Comparison of ENCODE assay signal across 9 cellular contexts in the genomic region with DNA sequence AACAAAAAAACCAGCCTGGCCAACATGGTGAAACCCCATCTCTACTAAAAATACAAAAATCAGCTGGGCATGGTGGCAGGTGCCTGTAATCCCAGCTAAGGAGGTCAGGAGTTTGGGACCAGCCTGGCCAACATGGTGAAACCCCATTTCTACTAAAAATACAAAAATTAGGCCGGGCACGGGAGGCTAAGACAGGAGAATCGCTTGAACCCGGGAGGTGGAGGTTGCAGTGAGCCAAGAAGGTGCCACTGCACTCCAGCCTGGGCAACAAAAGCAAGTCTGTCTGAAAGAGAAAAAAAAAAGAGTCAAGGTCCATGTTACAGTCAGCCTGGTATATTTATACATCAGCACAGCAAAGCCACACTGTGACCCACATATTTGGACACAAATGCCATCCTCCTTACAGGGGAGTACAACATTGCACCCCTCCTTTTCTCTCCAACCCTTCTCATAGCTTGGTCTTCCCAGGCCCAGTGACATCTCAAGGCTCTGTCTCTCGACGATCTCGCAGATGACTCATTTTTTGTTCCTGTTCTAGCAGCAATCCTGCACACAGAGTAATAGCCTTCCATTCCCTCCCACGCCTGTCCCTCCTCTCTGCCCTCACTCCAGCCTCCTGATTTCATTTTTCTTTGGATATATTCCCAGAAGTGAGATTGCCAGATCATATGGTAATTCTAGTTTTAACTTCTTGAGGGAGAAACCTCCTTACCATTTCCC. TPM values are rescaled to one million over a fixed set of nuclear protein-coding genes. Genes with fewer than 3 reads are reported as not detected.
DNase-seq lines count a peak whose midpoint lies in the region; ATAC-seq and TF ChIP-seq lines count a peak whose summit lies in the region.
"Had no signal": no experiment of that assay in that cellular context is flagged by ENCODE, and none has a peak within 500 bp of the region (broad histone marks: within the 10 kb centered on the region; RNA-seq: fewer than 3 reads in every experiment).

No MANE protein-coding gene starts in this region.

- H3K27ac ChIP-seq in lung (ENCODE audit: low read depth in 1 of 2, low read length in 1 of 2) (no peak overlapping the region), MM.1S (ENCODE audit: low read length) (no peak overlapping the region)

- no peak overlapping the region for H3K4me3 ChIP-seq in lung
- H3K4me3 ChIP-seq in MM.1S (ENCODE audit: low read length) = no peak overlapping the region

- H3F3A ChIP-seq in MM.1S (ENCODE audit: insufficient read depth, low read length) = no peaks in the 10 kb centered on the region

- H3K9me2 ChIP-seq in MM.1S (replicated peaks; ENCODE audit: insufficient read depth, low read length) = no peaks in the 10 kb centered on the region

- H3K4me1 ChIP-seq in lung (ENCODE audit: control insufficient read depth in 2 of 2, insufficient read depth in 2 of 2, low read length in 2 of 2) (peaks cover 0 to 4% of the 10 kb centered on the region in 2 donors), MM.1S (ENCODE audit: low read length) (no peaks in the 10 kb centered on the region)

- H3K36me3 ChIP-seq in lung (ENCODE audit: control insufficient read depth in 2 of 2, insufficient read depth in 2 of 2, low read length in 2 of 2) (no peaks in the 10 kb centered on the region), MM.1S (replicated peaks; ENCODE audit: insufficient read depth, low read length) (no peaks in the 10 kb centered on the region)

- H3K27me3 ChIP-seq in lung (ENCODE audit: control insufficient read depth, insufficient read depth) = no peaks in the 10 kb centered on the region
- H3K27me3 ChIP-seq in MM.1S (replicated peaks; ENCODE audit: insufficient read depth, low read length) = peaks cover 86% of the 10 kb centered on the region

- H2AFZ ChIP-seq in MM.1S (ENCODE audit: low read length) = no peak overlapping the region

- WGBS in lung, 2 donors = 43 to 62% methylated on average over 8 of the region's 8 CpGs

- DNase-seq in A172 (ENCODE audit: low spot score) (peak; percentile 89), Kasumi-1 (lab: John Stamatoyannopoulos, UW) (peak; percentile 31 to 49), cerebellum (ENCODE audit: low spot score) (peak; percentile 75), lung (ENCODE audit: low spot score) (no peak), NCI-H82 treated with DMSO at 0.1 percent for 48 hours (lab: John Stamatoyannopoulos, UW; ENCODE audit: unreplicated experiment) (no peak), MM.1S (no peak)
- DNase-seq: CD4-positive, CD25-positive, alpha-beta regulatory T cell had no signal

- no peak overlapping the region for H3K9ac ChIP-seq in MM.1S (ENCODE audit: low read length)

- H3K79me2 ChIP-seq in MM.1S (ENCODE audit: low read length) = no peaks in the 10 kb centered on the region

- TF ChIP-seq CTCF in lung (IDR thresholded peaks at IDR 0.05; ENCODE audit: control extremely low read depth, extremely low read depth) (no peak), MM.1S (IDR thresholded peaks at IDR 0.05; ENCODE audit: low read length) (no peak)

- ATAC-seq in lung (ENCODE audit: insufficient read depth, low FRiP score) (peak; percentile 76), HG02938 (IDR thresholded peaks at IDR 0.05; ENCODE audit: unreplicated experiment) (no peak), HG02798 (IDR thresholded peaks at IDR 0.05; ENCODE audit: poor library complexity, unreplicated experiment) (no peak)

- no peak overlapping the region for H3K4me2 ChIP-seq in MM.1S (ENCODE audit: low read depth, low read length)

- H3K9me3 ChIP-seq in lung (ENCODE audit: control insufficient read depth in 2 of 2, insufficient read depth in 1 of 2, low read length in 1 of 2) (peaks cover 0 to 3% of the 10 kb centered on the region in 2 donors), MM.1S (replicated peaks; ENCODE audit: insufficient read depth, low read length) (no peaks in the 10 kb centered on the region)

- H4K20me1 ChIP-seq in MM.1S (ENCODE audit: insufficient read depth, low read length) = no peaks in the 10 kb centered on the region

RNA-seq across cellular contexts. Expression of a gene that starts 21.0 kb away (rescaled TPM):
- 81.8 and 93.3 TPM in 2 replicates for total RNA-seq in A172 (2014; rRNA removed; shearing (Covaris generic))
- total RNA-seq in cerebellum (19.1 TPM), lung (10 to 100 TPM; 33.2 to 95.5 TPM)
- 10 to 100 TPM; 42.3 to 45.5 TPM for polyA plus RNA-seq in lung

RNA-seq across cellular contexts. Expression of a gene that starts 46.9 kb away (rescaled TPM):
- 10.7 and 11.6 TPM in 2 replicates for total RNA-seq in A172 (2014; rRNA removed; shearing (Covaris generic))
- 14.4 TPM for total RNA-seq in cerebellum
- 10 to 100 TPM in 1 of 2 donors, 1 to 10 TPM in 1; 9.8 to 14.6 TPM for total RNA-seq in lung
- 1 to 10 TPM; 5.6 to 7.3 TPM for polyA plus RNA-seq in lung

Comparison
In these comparisons a context has a peak if more than half of its experiments do, and no peak if none do; other contexts are left out.
1. DNase-seq: peak in A172 (single experiment), Kasumi-1 (2 of 2) and cerebellum (single experiment); none in lung (single experiment), NCI-H82 treated with DMSO at 0.1 percent for 48 hours (single experiment) and MM.1S (single experiment).